In genomic region chr9:134455010-134455409, GRCh38 we compare ENCODE assay signal across 11 cellular contexts.
A peak's percentile ranks its signal among the peaks of the same experiment; 100 is the strongest.
DNase-seq lines count a peak whose midpoint lies in the region; ATAC-seq and TF ChIP-seq lines count a peak whose summit lies in the region.
"Had no signal": no experiment of that assay in that cellular context is flagged by ENCODE, and none has a peak within 500 bp of the region (broad histone marks: within the 10 kb centered on the region; RNA-seq: fewer than 3 reads in every experiment).

No MANE protein-coding gene starts in this region.

- H3K4me3 ChIP-seq in CD4-positive, alpha-beta memory T cell (ENCODE audit: low read length in 2 of 2): no peak overlapping the region
- no peak overlapping the region for H3K4me3 ChIP-seq in smooth muscle cell

- no peak overlapping the region for H2AFZ ChIP-seq in smooth muscle cell (ENCODE audit: low read depth)

- peaks cover 22% of the 10 kb centered on the region for H3K4me1 ChIP-seq in CD4-positive, alpha-beta memory T cell (ENCODE audit: insufficient read depth, low read length)
- H3K4me1 ChIP-seq in smooth muscle cell (ENCODE audit: low read depth): peaks cover 13% of the 10 kb centered on the region

- POLR2A ChIA-PET in CD4-positive, alpha-beta memory T cell (lab: Charles Lee; ENCODE audit: partially characterized antibody): interaction anchor here (2.1 kb wide), 1 partner anchor 291 kb away, joined by 31 read pairs; the partner anchor contains the start of gene RNU6ATAC

- peaks cover 4 to 19% (median 9%) of the 10 kb centered on the region in 4 donors for H3K4me1 Mint-ChIP-seq in CD4-positive, alpha-beta memory T cell
- peaks cover 10% of the 10 kb centered on the region for H3K4me1 Mint-ChIP-seq in activated T-helper 2 cell treated with anti-CD3 and anti-CD28 coated beads, Interferon-gamma antibody, Interleukin-2, Interleukin-4, amounts not matched to agents 10 μg/mL and 5 μg/mL and 100 μg/mL, durations not matched to agents 14 hours and 24 hours and 36 hours (ENCODE audit: low read depth)
- H3K4me1 Mint-ChIP-seq in memory B cell: peaks cover 11% of the 10 kb centered on the region

- H3K27ac ChIP-seq in CD4-positive, alpha-beta memory T cell (ENCODE audit: low read depth, low read length): no peak overlapping the region
- H3K27ac ChIP-seq in smooth muscle cell (ENCODE audit: low read depth): peak overlapping the region; percentile 100

- peak overlapping the region in 3 of 8 donors; percentile 25 to 43 (median 26) for H3K4me3 Mint-ChIP-seq in CD4-positive, alpha-beta memory T cell
- H3K4me3 Mint-ChIP-seq in activated T-helper 2 cell treated with anti-CD3 and anti-CD28 coated beads, Interferon-gamma antibody, Interleukin-2, Interleukin-4, amounts not matched to agents 10 μg/mL and 5 μg/mL and 100 μg/mL, durations not matched to agents 14 hours and 24 hours and 36 hours (ENCODE audit: low read depth): no peak overlapping the region
- H3K4me3 Mint-ChIP-seq in memory B cell: peak overlapping the region; percentile 39

- H3K36me3 Mint-ChIP-seq in CD4-positive, alpha-beta memory T cell: no peaks in the 10 kb centered on the region
- no peaks in the 10 kb centered on the region for H3K36me3 Mint-ChIP-seq in activated T-helper 2 cell treated with anti-CD3 and anti-CD28 coated beads, Interferon-gamma antibody, Interleukin-2, Interleukin-4, amounts not matched to agents 10 μg/mL and 5 μg/mL and 100 μg/mL, durations not matched to agents 14 hours and 24 hours and 36 hours (ENCODE audit: low read depth)
- H3K36me3 Mint-ChIP-seq in memory B cell: no peaks in the 10 kb centered on the region

- H3K27ac Mint-ChIP-seq in CD4-positive, alpha-beta memory T cell: peak overlapping the region in 6 of 7 donors; percentile 27 to 92 (median 80)
- H3K27ac Mint-ChIP-seq in activated T-helper 2 cell treated with anti-CD3 and anti-CD28 coated beads, Interferon-gamma antibody, Interleukin-2, Interleukin-4, amounts not matched to agents 10 μg/mL and 5 μg/mL and 100 μg/mL, durations not matched to agents 14 hours and 24 hours and 36 hours: peak overlapping the region; percentile 17
- no peak overlapping the region for H3K27ac Mint-ChIP-seq in memory B cell

- intact Hi-C loops in CD4-positive, alpha-beta memory T cell (cut with micrococcal nuclease): no loop called here
- intact Hi-C loops in activated T-helper 2 cell treated with anti-CD3 and anti-CD28 coated beads, Interferon-gamma antibody, Interleukin-2, Interleukin-4, amounts not matched to agents 10 μg/mL and 5 μg/mL and 100 μg/mL, durations not matched to agents 14 hours and 24 hours and 36 hours (cut with micrococcal nuclease): no loop called here

- peak in 1 of 5 donors; percentile 9 for DNase-seq in CD4-positive, alpha-beta memory T cell
- no peak for DNase-seq in activated T-helper 2 cell treated with anti-CD3 and anti-CD28 coated beads, Interferon-gamma antibody, Interleukin-2, Interleukin-4, amounts not matched to agents 10 μg/mL and 5 μg/mL and 100 μg/mL, durations not matched to agents 14 hours and 24 hours and 36 hours (ENCODE audit: low spot score)
- DNase-seq in memory B cell (ENCODE audit: low spot score in 2 of 2) (no peak), smooth muscle cell (lab: John Stamatoyannopoulos, UW; ENCODE audit: unreplicated experiment) (no peak), cortex of kidney (lab: John Stamatoyannopoulos, UW) (no peak), DMS79 (lab: John Stamatoyannopoulos, UW) (no peak), NCI-H1436 treated with DMSO at 0.1 percent for 48 hours (lab: John Stamatoyannopoulos, UW) (no peak), amygdala (lab: John Stamatoyannopoulos, UW) (no peak)
- DNase-seq: HCEC 1CT had no signal

- H3K27me3 Mint-ChIP-seq in CD4-positive, alpha-beta memory T cell: no peaks in the 10 kb centered on the region
- peaks cover 3% of the 10 kb centered on the region for H3K27me3 Mint-ChIP-seq in activated T-helper 2 cell treated with anti-CD3 and anti-CD28 coated beads, Interferon-gamma antibody, Interleukin-2, Interleukin-4, amounts not matched to agents 10 μg/mL and 5 μg/mL and 100 μg/mL, durations not matched to agents 14 hours and 24 hours and 36 hours (ENCODE audit: low read depth)
- no peaks in the 10 kb centered on the region for H3K27me3 Mint-ChIP-seq in memory B cell
- H3K27me3 Mint-ChIP-seq: stimulated activated naive CD8-positive, alpha-beta T cell treated with anti-CD3 and anti-CD28 coated beads, Interleukin-15, Interleukin-2, amounts not matched to agents 100 ng/mL and 50 ng/mL, for 24 hours had no signal

- H3K9ac ChIP-seq in smooth muscle cell (ENCODE audit: low read depth): peak overlapping the region; percentile 96

- H3K9me3 ChIP-seq in CD4-positive, alpha-beta memory T cell (ENCODE audit: control insufficient read depth in 1 of 2, low read length in 2 of 2): no peaks in the 10 kb centered on the region
- no peaks in the 10 kb centered on the region for H3K9me3 ChIP-seq in smooth muscle cell (replicated peaks; ENCODE audit: low read depth)
- H3K9me3 ChIP-seq: SJSA1 had no signal

- H3F3A ChIP-seq in smooth muscle cell (ENCODE audit: low read depth): peaks cover 15% of the 10 kb centered on the region

- H3K27me3 ChIP-seq in CD4-positive, alpha-beta memory T cell (ENCODE audit: insufficient read depth, low read length): no peaks in the 10 kb centered on the region
- H3K27me3 ChIP-seq in smooth muscle cell (ENCODE audit: low read depth): no peaks in the 10 kb centered on the region
- H3K27me3 ChIP-seq: SJSA1 had no signal

- no peak overlapping the region for H3K4me2 ChIP-seq in smooth muscle cell

- CTCF ChIA-PET in CD4-positive, alpha-beta memory T cell (lab: Charles Lee; ENCODE audit: partially characterized antibody): interaction anchor here (2.1 kb wide), 1 partner anchor 9 kb away, joined by 6 read pairs; no protein-coding TSS in a partner anchor

- H4K20me1 ChIP-seq in smooth muscle cell (ENCODE audit: low read depth): no peaks in the 10 kb centered on the region

- no peaks in the 10 kb centered on the region for H3K36me3 ChIP-seq in CD4-positive, alpha-beta memory T cell (ENCODE audit: insufficient read depth, low read length)
- H3K36me3 ChIP-seq in smooth muscle cell (ENCODE audit: low read depth): no peaks in the 10 kb centered on the region
- H3K36me3 ChIP-seq: SJSA1 had no signal

- peaks cover 52% of the 10 kb centered on the region for H3K79me2 ChIP-seq in smooth muscle cell (ENCODE audit: low read depth)

- ATAC-seq in memory B cell (ENCODE audit: low read depth): no peak

- 89% methylated on average over 11 of the region's 13 CpGs for WGBS in smooth muscle cell (ENCODE audit: low lambda C conversion rate)

- no peaks in the 10 kb centered on the region for H3K9me3 Mint-ChIP-seq in CD4-positive, alpha-beta memory T cell
- no peaks in the 10 kb centered on the region for H3K9me3 Mint-ChIP-seq in activated T-helper 2 cell treated with anti-CD3 and anti-CD28 coated beads, Interferon-gamma antibody, Interleukin-2, Interleukin-4, amounts not matched to agents 10 μg/mL and 5 μg/mL and 100 μg/mL, durations not matched to agents 14 hours and 24 hours and 36 hours
- H3K9me3 Mint-ChIP-seq in memory B cell: no peaks in the 10 kb centered on the region
- H3K9me3 Mint-ChIP-seq: stimulated activated naive CD8-positive, alpha-beta T cell treated with anti-CD3 and anti-CD28 coated beads, Interleukin-15, Interleukin-2, amounts not matched to agents 100 ng/mL and 50 ng/mL, for 24 hours had no signal

- TF ChIP-seq CTCF in smooth muscle cell (IDR thresholded peaks at IDR 0.05; ENCODE audit: borderline replicate concordance, insufficient read depth, poor library complexity, severe bottlenecking): no peak
